25 cellular contexts compared by ENCODE assay signal in the genomic region with DNA sequence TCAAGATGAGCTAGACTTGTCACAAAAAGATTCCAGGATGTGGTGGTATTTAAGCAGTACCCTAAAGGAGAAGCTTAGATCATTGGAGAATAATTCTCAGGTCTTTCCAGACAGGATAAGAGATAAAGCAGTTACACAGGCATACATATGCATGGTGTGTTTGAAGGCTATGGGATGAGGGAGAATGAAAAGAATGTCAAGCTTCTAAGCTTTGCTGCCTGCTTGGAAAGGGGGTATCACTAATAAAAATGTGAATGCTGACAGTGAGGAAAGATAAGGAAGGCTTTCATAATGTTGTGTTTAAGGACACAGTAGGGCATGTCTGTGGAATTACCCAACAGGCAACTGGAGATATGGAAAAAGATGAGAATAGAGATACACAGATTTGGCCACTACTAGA.
"Had no signal": no experiment of that assay in that cellular context is flagged by ENCODE, and none has a peak within 500 bp of the region (broad histone marks: within the 10 kb centered on the region; RNA-seq: fewer than 3 reads in every experiment).

No MANE protein-coding gene starts in this region.

- H3K27me3 ChIP-seq: esophagus squamous epithelium, heart right ventricle, neutrophil, ovary, right atrium auricular region, tibial artery had no signal

- H3K4me1 ChIP-seq: esophagus squamous epithelium, heart right ventricle, left ventricle myocardium inferior, psoas muscle, right atrium auricular region had no signal

- H3K27ac Mint-ChIP-seq: activated CD4-positive, alpha-beta T cell treated with anti-CD3 and anti-CD28 coated beads, Interleukin-2, amount 10 ng/mL, durations not matched to agents 7 days and 5 days; activated CD8-positive, alpha-beta memory T cell treated with anti-CD3 and anti-CD28 coated beads, Interleukin-2, amount 10 ng/mL, durations not matched to agents 7 days and 5 days; activated CD8-positive, alpha-beta T cell treated with anti-CD3 and anti-CD28 coated beads for 36 hours; endodermal cell; nephron; stimulated activated naive CD8-positive, alpha-beta T cell treated with anti-CD3 and anti-CD28 coated beads, Interleukin-15, amount 100 ng/mL, for 72 hours; T-cell; T-helper 2 cell treated with Interferon-gamma antibody and Interleukin-4, amounts not matched to agents 5 μg/mL and 100 μg/mL, for 36 hours had no signal

- DNase-seq: activated CD4-positive, alpha-beta T cell treated with anti-CD3 and anti-CD28 coated beads, Interleukin-2, amount 10 ng/mL, durations not matched to agents 7 days and 5 days; activated CD4-positive, CD25-positive, alpha-beta regulatory T cell treated with anti-CD3 and anti-CD28 coated beads, Interleukin-2, amount 50 U/mL, for 72 hours; activated CD8-positive, alpha-beta memory T cell treated with anti-CD3 and anti-CD28 coated beads, Interleukin-2, amount 10 ng/mL, durations not matched to agents 7 days and 5 days; activated CD8-positive, alpha-beta T cell treated with anti-CD3 and anti-CD28 coated beads for 36 hours; activated effector memory CD4-positive, alpha-beta T cell treated with anti-CD3 and anti-CD28 coated beads, Interleukin-2, amount 50 U/mL, for 16 hours; activated naive CD4-positive, alpha-beta T cell treated with anti-CD3 and anti-CD28 coated beads, Interleukin-2, amount 50 U/mL, for 16 hours; activated T-cell treated with anti-CD3 and anti-CD28 coated beads for 4 hours; aorta; cortex of kidney; endodermal cell; esophagus squamous epithelium; heart right ventricle; left ventricle myocardium inferior; ovary; psoas muscle; stimulated activated CD4-positive, alpha-beta T cell treated with anti-CD3 and anti-CD28 coated beads, Interleukin-12 subunit alpha, Interleukin-12 subunit beta, amount 100 ng/mL, for 4 hours; stimulated activated CD4-positive, alpha-beta T cell treated with anti-CD3 and anti-CD28 coated beads, Interleukin-4, amount 100 ng/mL, for 4 hours; stimulated activated naive CD8-positive, alpha-beta T cell treated with anti-CD3 and anti-CD28 coated beads, Interleukin-15, amount 100 ng/mL, for 72 hours; T-cell; tibial artery had no signal

- H3K27me3 Mint-ChIP-seq: activated CD4-positive, alpha-beta T cell treated with anti-CD3 and anti-CD28 coated beads, Interleukin-2, amount 10 ng/mL, durations not matched to agents 7 days and 5 days; activated CD8-positive, alpha-beta T cell treated with anti-CD3 and anti-CD28 coated beads for 36 hours; stimulated activated naive CD8-positive, alpha-beta T cell treated with anti-CD3 and anti-CD28 coated beads, Interleukin-15, amount 100 ng/mL, for 72 hours had no signal

- H3K36me3 ChIP-seq: left ventricle myocardium inferior, neutrophil, ovary, right atrium auricular region, tibial artery had no signal

- H3K4me3 ChIP-seq: esophagus squamous epithelium, heart right ventricle, left ventricle myocardium inferior, ovary, psoas muscle, right atrium auricular region, tibial artery had no signal

- H3K4me3 Mint-ChIP-seq: activated CD4-positive, alpha-beta T cell treated with anti-CD3 and anti-CD28 coated beads, Interleukin-2, amount 10 ng/mL, durations not matched to agents 7 days and 5 days; activated CD8-positive, alpha-beta memory T cell treated with anti-CD3 and anti-CD28 coated beads, Interleukin-2, amount 10 ng/mL, durations not matched to agents 7 days and 5 days; activated CD8-positive, alpha-beta T cell treated with anti-CD3 and anti-CD28 coated beads for 36 hours; endodermal cell; nephron; stimulated activated naive CD8-positive, alpha-beta T cell treated with anti-CD3 and anti-CD28 coated beads, Interleukin-15, amount 100 ng/mL, for 72 hours; T-cell; T-helper 2 cell treated with Interferon-gamma antibody and Interleukin-4, amounts not matched to agents 5 μg/mL and 100 μg/mL, for 36 hours had no signal

- H3K36me3 Mint-ChIP-seq: activated CD8-positive, alpha-beta memory T cell treated with anti-CD3 and anti-CD28 coated beads, Interleukin-2, amount 10 ng/mL, durations not matched to agents 7 days and 5 days; T-cell had no signal

- ATAC-seq: activated CD8-positive, alpha-beta memory T cell treated with anti-CD3 and anti-CD28 coated beads, Interleukin-2, amount 10 ng/mL, durations not matched to agents 7 days and 5 days; heart right ventricle; stimulated activated naive CD8-positive, alpha-beta T cell treated with anti-CD3 and anti-CD28 coated beads, Interleukin-15, amount 100 ng/mL, for 72 hours; T-cell had no signal

- H3K4me1 Mint-ChIP-seq: activated CD4-positive, alpha-beta T cell treated with anti-CD3 and anti-CD28 coated beads, Interleukin-2, amount 10 ng/mL, durations not matched to agents 7 days and 5 days; activated CD8-positive, alpha-beta memory T cell treated with anti-CD3 and anti-CD28 coated beads, Interleukin-2, amount 10 ng/mL, durations not matched to agents 7 days and 5 days; stimulated activated naive CD8-positive, alpha-beta T cell treated with anti-CD3 and anti-CD28 coated beads, Interleukin-15, amount 100 ng/mL, for 72 hours; T-cell had no signal

- H3K9me3 ChIP-seq: esophagus squamous epithelium, heart right ventricle, left ventricle myocardium inferior, neutrophil, ovary, psoas muscle, right atrium auricular region, tibial artery had no signal

- H3K27ac ChIP-seq: esophagus squamous epithelium, heart right ventricle, left ventricle myocardium inferior, neutrophil, ovary, psoas muscle, right atrium auricular region, tibial artery, VCaP had no signal

- H3K9me3 Mint-ChIP-seq: activated CD4-positive, alpha-beta T cell treated with anti-CD3 and anti-CD28 coated beads, Interleukin-2, amount 10 ng/mL, durations not matched to agents 7 days and 5 days; activated CD8-positive, alpha-beta T cell treated with anti-CD3 and anti-CD28 coated beads for 36 hours; endodermal cell; nephron; stimulated activated naive CD8-positive, alpha-beta T cell treated with anti-CD3 and anti-CD28 coated beads, Interleukin-15, amount 100 ng/mL, for 72 hours; T-cell; T-helper 2 cell treated with Interferon-gamma antibody and Interleukin-4, amounts not matched to agents 5 μg/mL and 100 μg/mL, for 36 hours had no signal
